Comparison of ENCODE assay signal across 1 cellular context in the genomic region with DNA sequence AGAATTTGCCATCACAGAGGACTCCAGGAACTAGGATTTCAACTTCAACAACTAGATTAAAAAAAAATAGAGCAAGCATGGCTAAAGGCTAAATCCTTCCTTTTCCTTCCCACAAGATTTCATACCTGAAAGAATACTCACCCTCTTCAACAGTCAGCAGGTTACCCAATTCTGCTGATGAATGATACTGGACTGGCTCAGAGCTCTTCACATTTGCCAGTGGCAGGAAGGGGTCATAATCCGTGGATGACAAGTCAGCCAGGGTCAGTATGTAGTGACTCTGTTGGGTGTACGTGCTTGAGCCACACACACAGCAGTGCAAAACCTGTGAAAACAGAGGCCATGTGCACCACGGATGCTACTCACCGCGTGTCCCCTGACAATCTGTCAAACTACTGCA.
TF ChIP-seq lines count a peak whose summit lies in the region.

No MANE protein-coding gene starts in this region.

TF ChIP-seq in GM23338, 12 proteins besides CTCF, POLR2A, EP300 and RAD21 (continued from another document):
- TF ChIP-seq, protein P1, sequence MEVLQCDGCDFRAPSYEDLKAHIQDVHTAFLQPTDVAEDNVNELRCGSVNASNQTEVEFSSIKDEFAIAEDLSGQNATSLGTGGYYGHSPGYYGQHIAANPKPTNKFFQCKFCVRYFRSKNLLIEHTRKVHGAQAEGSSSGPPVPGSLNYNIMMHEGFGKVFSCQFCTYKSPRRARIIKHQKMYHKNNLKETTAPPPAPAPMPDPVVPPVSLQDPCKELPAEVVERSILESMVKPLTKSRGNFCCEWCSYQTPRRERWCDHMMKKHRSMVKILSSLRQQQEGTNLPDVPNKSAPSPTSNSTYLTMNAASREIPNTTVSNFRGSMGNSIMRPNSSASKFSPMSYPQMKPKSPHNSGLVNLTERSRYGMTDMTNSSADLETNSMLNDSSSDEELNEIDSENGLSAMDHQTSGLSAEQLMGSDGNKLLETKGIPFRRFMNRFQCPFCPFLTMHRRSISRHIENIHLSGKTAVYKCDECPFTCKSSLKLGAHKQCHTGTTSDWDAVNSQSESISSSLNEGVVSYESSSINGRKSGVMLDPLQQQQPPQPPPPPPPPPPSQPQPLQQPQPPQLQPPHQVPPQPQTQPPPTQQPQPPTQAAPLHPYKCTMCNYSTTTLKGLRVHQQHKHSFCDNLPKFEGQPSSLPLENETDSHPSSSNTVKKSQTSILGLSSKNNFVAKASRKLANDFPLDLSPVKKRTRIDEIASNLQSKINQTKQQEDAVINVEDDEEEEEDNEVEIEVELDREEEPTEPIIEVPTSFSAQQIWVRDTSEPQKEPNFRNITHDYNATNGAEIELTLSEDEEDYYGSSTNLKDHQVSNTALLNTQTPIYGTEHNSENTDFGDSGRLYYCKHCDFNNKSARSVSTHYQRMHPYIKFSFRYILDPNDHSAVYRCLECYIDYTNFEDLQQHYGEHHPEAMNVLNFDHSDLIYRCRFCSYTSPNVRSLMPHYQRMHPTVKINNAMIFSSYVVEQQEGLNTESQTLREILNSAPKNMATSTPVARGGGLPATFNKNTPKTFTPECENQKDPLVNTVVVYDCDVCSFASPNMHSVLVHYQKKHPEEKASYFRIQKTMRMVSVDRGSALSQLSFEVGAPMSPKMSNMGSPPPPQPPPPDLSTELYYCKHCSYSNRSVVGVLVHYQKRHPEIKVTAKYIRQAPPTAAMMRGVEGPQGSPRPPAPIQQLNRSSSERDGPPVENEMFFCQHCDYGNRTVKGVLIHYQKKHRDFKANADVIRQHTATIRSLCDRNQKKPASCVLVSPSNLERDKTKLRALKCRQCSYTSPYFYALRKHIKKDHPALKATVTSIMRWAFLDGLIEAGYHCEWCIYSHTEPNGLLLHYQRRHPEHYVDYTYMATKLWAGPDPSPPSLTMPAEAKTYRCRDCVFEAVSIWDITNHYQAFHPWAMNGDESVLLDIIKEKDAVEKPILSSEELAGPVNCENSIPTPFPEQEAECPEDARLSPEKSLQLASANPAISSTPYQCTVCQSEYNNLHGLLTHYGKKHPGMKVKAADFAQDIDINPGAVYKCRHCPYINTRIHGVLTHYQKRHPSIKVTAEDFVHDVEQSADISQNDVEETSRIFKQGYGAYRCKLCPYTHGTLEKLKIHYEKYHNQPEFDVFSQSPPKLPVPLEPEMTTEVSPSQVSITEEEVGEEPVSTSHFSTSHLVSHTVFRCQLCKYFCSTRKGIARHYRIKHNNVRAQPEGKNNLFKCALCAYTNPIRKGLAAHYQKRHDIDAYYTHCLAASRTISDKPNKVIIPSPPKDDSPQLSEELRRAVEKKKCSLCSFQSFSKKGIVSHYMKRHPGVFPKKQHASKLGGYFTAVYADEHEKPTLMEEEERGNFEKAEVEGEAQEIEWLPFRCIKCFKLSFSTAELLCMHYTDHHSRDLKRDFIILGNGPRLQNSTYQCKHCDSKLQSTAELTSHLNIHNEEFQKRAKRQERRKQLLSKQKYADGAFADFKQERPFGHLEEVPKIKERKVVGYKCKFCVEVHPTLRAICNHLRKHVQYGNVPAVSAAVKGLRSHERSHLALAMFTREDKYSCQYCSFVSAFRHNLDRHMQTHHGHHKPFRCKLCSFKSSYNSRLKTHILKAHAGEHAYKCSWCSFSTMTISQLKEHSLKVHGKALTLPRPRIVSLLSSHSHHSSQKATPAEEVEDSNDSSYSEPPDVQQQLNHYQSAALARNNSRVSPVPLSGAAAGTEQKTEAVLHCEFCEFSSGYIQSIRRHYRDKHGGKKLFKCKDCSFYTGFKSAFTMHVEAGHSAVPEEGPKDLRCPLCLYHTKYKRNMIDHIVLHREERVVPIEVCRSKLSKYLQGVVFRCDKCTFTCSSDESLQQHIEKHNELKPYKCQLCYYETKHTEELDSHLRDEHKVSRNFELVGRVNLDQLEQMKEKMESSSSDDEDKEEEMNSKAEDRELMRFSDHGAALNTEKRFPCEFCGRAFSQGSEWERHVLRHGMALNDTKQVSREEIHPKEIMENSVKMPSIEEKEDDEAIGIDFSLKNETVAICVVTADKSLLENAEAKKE (CRISPR knock-in tag; IDR thresholded peaks at IDR 0.05), result no peak
TF ChIP-seq in GM23338: peak in this region for 0.
